Comparison of ENCODE assay signal across 13 cellular contexts in the genomic region with DNA sequence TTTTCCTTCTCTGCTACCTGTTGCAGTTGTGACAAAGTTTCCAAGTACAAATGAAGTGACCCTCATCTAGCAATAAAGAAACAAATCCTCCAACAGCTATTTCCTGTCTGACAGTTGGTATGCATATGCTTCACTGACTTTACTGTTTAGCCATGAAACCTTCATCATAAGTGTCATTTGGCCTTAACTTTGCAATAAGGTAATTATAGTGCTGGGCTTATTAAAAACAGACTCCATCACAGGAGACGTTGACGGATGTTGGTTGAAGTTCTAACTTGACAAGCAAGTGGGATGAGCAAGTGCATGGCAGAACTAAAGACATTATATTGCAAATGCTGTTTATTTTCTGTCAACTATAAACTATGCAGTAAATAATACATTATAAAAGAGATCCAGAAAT.
"Had no signal": no experiment of that assay in that cellular context is flagged by ENCODE, and none has a peak within 500 bp of the region (broad histone marks: within the 10 kb centered on the region; RNA-seq: fewer than 3 reads in every experiment).

No MANE protein-coding gene starts in this region.

- H3K36me3 ChIP-seq: right atrium auricular region had no signal

- ATAC-seq: left lobe of liver; naive thymus-derived CD8-positive, alpha-beta T cell had no signal

- H3K9me3 ChIP-seq: right atrium auricular region had no signal

- DNase-seq: effector CD8-positive, alpha-beta T cell; foreskin melanocyte; head of caudate nucleus; mammary epithelial cell; naive thymus-derived CD8-positive, alpha-beta T cell; small intestine; stimulated activated CD4-positive, alpha-beta T cell treated with anti-CD3 and anti-CD28 coated beads, Interleukin-12 subunit alpha, Interleukin-12 subunit beta, amount 100 ng/mL, for 4 hours; stimulated activated naive CD4-positive, alpha-beta T cell treated with Interleukin-2 at 50 U/mL for 16 hours; trophoblast cell had no signal

- H3K27ac ChIP-seq: coronary artery, hepatocyte, right atrium auricular region had no signal

- H3K4me3 ChIP-seq: coronary artery, hepatocyte, right atrium auricular region had no signal

- H3K4me1 ChIP-seq: right atrium auricular region had no signal

- H2AFZ ChIP-seq: hepatocyte had no signal

- H3K79me2 ChIP-seq: hepatocyte had no signal

- H3K4me2 ChIP-seq: hepatocyte had no signal

- H3K27me3 ChIP-seq: hepatocyte, right atrium auricular region had no signal
